9 cellular contexts compared by ENCODE assay signal in genomic region chr20:35276408-35276807, GRCh38. TPM values are rescaled to one million over a fixed set of nuclear protein-coding genes. Genes with fewer than 3 reads are reported as not detected.
DNase-seq lines count a peak whose midpoint lies in the region; ATAC-seq and TF ChIP-seq lines count a peak whose summit lies in the region.
"Had no signal": no experiment of that assay in that cellular context is flagged by ENCODE, and none has a peak within 500 bp of the region (broad histone marks: within the 10 kb centered on the region; RNA-seq: fewer than 3 reads in every experiment).

No MANE protein-coding gene starts in this region.

- H3K27me3 Mint-ChIP-seq in activated CD4-positive, alpha-beta memory T cell treated with anti-CD3 and anti-CD28 coated beads, Interleukin-2, amount 10 ng/mL, durations not matched to agents 7 days and 5 days, result no peaks in the 10 kb centered on the region

- H3K27ac Mint-ChIP-seq in activated CD4-positive, alpha-beta memory T cell treated with anti-CD3 and anti-CD28 coated beads, Interleukin-2, amount 10 ng/mL, durations not matched to agents 7 days and 5 days, result peak overlapping the region; percentile 99

- H3K9ac ChIP-seq in stomach smooth muscle (ENCODE audit: low read length in 2 of 2), result peak overlapping the region; percentile 22 to 94

- H3K27ac ChIP-seq in hepatocyte (peak overlapping the region; percentile 99), stomach smooth muscle (ENCODE audit: low read length) (peak overlapping the region; percentile 11)

- no peak overlapping the region for H2AFZ ChIP-seq in hepatocyte

- POLR2A ChIA-PET in activated CD4-positive, alpha-beta memory T cell treated with anti-CD3 and anti-CD28 coated beads, Interleukin-2, amount 10 ng/mL, durations not matched to agents 7 days and 5 days (lab: Charles Lee), result interaction anchor here (1.0 to 2.3 kb wide), 6 partner anchors 10 to 677 kb away, joined by 3 to 11 read pairs (median 8); partner anchors contain the start of genes EDEM2 and RBM39

- H3K79me2 ChIP-seq in hepatocyte, result peaks cover 28% of the 10 kb centered on the region

- no peak for TF ChIP-seq CTCF in hepatocyte (IDR thresholded peaks at IDR 0.05; ENCODE audit: poor library complexity)

- peak; percentile 20 for DNase-seq in activated CD4-positive, alpha-beta T cell treated with anti-CD3 and anti-CD28 coated beads for 48 hours
- no peak for DNase-seq in activated CD4-positive, alpha-beta T cell treated with anti-CD3 and anti-CD28 coated beads, Interleukin-2, amount 50 U/mL, for 4 hours
- no peak for DNase-seq in activated CD4-positive, alpha-beta memory T cell treated with anti-CD3 and anti-CD28 coated beads, Interleukin-2, amount 10 ng/mL, durations not matched to agents 7 days and 5 days
- DNase-seq in hepatocyte (ENCODE audit: low spot score) (no peak), NCI-H1930 (lab: John Stamatoyannopoulos, UW) (no peak), NCI-H2081 (lab: John Stamatoyannopoulos, UW) (no peak)
- DNase-seq: BE2C had no signal

- peak overlapping the region; percentile 97 for H3K4me2 ChIP-seq in hepatocyte

- 95% methylated on average over 6 of the region's 6 CpGs for WGBS in hepatocyte (ENCODE audit: low lambda C conversion rate, missing lambda C conversion rate)

- H3K4me3 Mint-ChIP-seq in activated CD4-positive, alpha-beta memory T cell treated with anti-CD3 and anti-CD28 coated beads, Interleukin-2, amount 10 ng/mL, durations not matched to agents 7 days and 5 days, result peak overlapping the region; percentile 99

- H3K4me1 Mint-ChIP-seq in activated CD4-positive, alpha-beta memory T cell treated with anti-CD3 and anti-CD28 coated beads, Interleukin-2, amount 10 ng/mL, durations not matched to agents 7 days and 5 days, result peaks cover 28% of the 10 kb centered on the region

- no peaks in the 10 kb centered on the region for H3K9me3 Mint-ChIP-seq in activated CD4-positive, alpha-beta memory T cell treated with anti-CD3 and anti-CD28 coated beads, Interleukin-2, amount 10 ng/mL, durations not matched to agents 7 days and 5 days

- H3K36me3 Mint-ChIP-seq in activated CD4-positive, alpha-beta memory T cell treated with anti-CD3 and anti-CD28 coated beads, Interleukin-2, amount 10 ng/mL, durations not matched to agents 7 days and 5 days (ENCODE audit: low read depth), result peaks cover 33% of the 10 kb centered on the region

- peaks cover 7% of the 10 kb centered on the region for H3K4me1 ChIP-seq in hepatocyte (ENCODE audit: insufficient read depth)
- H3K4me1 ChIP-seq in stomach smooth muscle (ENCODE audit: control insufficient read depth, insufficient read depth, low read length), result peaks cover 26% of the 10 kb centered on the region
- H3K4me1 ChIP-seq: BE2C had no signal

- H3K27me3 ChIP-seq in hepatocyte (no peaks in the 10 kb centered on the region), stomach smooth muscle (ENCODE audit: control insufficient read depth in 1 of 2, insufficient read depth in 2 of 2, low read length in 2 of 2) (no peaks in the 10 kb centered on the region)
- H3K27me3 ChIP-seq: BE2C had no signal

- H3K36me3 ChIP-seq in hepatocyte (replicated peaks; ENCODE audit: insufficient read depth, low read depth) (no peaks in the 10 kb centered on the region), stomach smooth muscle (ENCODE audit: control insufficient read depth in 2 of 2, insufficient read depth in 2 of 2, low read length in 2 of 2) (peaks cover 27 to 33% of the 10 kb centered on the region in 2 donors)

- ATAC-seq in HG03025 (IDR thresholded peaks at IDR 0.05; ENCODE audit: low FRiP score, unreplicated experiment), result no peak

- CTCF ChIA-PET in activated CD4-positive, alpha-beta memory T cell treated with anti-CD3 and anti-CD28 coated beads, Interleukin-2, amount 10 ng/mL, durations not matched to agents 7 days and 5 days (lab: Charles Lee), result no interaction called here

- H3K4me3 ChIP-seq in hepatocyte (no peak overlapping the region), stomach smooth muscle (ENCODE audit: low read length in 2 of 2) (peak overlapping the region in 1 of 2 donors; percentile 88)

- no peaks in the 10 kb centered on the region for H3K9me3 ChIP-seq in hepatocyte (ENCODE audit: low read depth)
- H3K9me3 ChIP-seq in stomach smooth muscle (ENCODE audit: control insufficient read depth in 2 of 2, low read length in 2 of 2), result no peaks in the 10 kb centered on the region
- H3K9me3 ChIP-seq: BE2C had no signal

- no peaks in the 10 kb centered on the region for H3K9me2 ChIP-seq in hepatocyte (replicated peaks; ENCODE audit: insufficient read depth)

- H4K20me1 ChIP-seq in hepatocyte (ENCODE audit: insufficient read depth, poor library complexity, severe bottlenecking), result no peaks in the 10 kb centered on the region

RNA-seq across cellular contexts. Expression of gene MMP24OS, which starts 1.5 kb away (rescaled TPM):
- total RNA-seq in activated CD4-positive, alpha-beta memory T cell treated with anti-CD3 and anti-CD28 coated beads, Interleukin-2, amount 10 ng/mL, durations not matched to agents 7 days and 5 days, result 10 to 100 TPM; 45.6 to 48.7 TPM
- 16.9 and 19.0 TPM in 2 replicates for total RNA-seq in hepatocyte
- polyA plus RNA-seq in hepatocyte, result 58.5 and 60.1 TPM in 2 replicates

RNA-seq across cellular contexts. Expression of gene EIF6, which starts 8.2 kb away (rescaled TPM):
- 10 to 100 TPM; 86.1 to 91.3 TPM for total RNA-seq in activated CD4-positive, alpha-beta memory T cell treated with anti-CD3 and anti-CD28 coated beads, Interleukin-2, amount 10 ng/mL, durations not matched to agents 7 days and 5 days
- total RNA-seq in hepatocyte, result 108 and 112 TPM in 2 replicates
- 207 and 230 TPM in 2 replicates for polyA plus RNA-seq in hepatocyte

RNA-seq across cellular contexts. Expression of gene FAM83C, which starts 15.8 kb away (rescaled TPM):
- not detected for total RNA-seq in activated CD4-positive, alpha-beta memory T cell treated with anti-CD3 and anti-CD28 coated beads, Interleukin-2, amount 10 ng/mL, durations not matched to agents 7 days and 5 days
- not detected in 2 replicates for total RNA-seq in hepatocyte
- polyA plus RNA-seq in hepatocyte, result 0.10 TPM in 1 of 2 replicates, not detected in the other

RNA-seq across cellular contexts. Expression of gene MMP24, which starts 49.9 kb away (rescaled TPM):
- not detected for total RNA-seq in activated CD4-positive, alpha-beta memory T cell treated with anti-CD3 and anti-CD28 coated beads, Interleukin-2, amount 10 ng/mL, durations not matched to agents 7 days and 5 days
- total RNA-seq in hepatocyte, result 0.76 and 1.2 TPM in 2 replicates
- polyA plus RNA-seq in hepatocyte, result 0.69 and 1.2 TPM in 2 replicates
